Comparison of ENCODE assay signal across 8 cellular contexts in the genomic region with DNA sequence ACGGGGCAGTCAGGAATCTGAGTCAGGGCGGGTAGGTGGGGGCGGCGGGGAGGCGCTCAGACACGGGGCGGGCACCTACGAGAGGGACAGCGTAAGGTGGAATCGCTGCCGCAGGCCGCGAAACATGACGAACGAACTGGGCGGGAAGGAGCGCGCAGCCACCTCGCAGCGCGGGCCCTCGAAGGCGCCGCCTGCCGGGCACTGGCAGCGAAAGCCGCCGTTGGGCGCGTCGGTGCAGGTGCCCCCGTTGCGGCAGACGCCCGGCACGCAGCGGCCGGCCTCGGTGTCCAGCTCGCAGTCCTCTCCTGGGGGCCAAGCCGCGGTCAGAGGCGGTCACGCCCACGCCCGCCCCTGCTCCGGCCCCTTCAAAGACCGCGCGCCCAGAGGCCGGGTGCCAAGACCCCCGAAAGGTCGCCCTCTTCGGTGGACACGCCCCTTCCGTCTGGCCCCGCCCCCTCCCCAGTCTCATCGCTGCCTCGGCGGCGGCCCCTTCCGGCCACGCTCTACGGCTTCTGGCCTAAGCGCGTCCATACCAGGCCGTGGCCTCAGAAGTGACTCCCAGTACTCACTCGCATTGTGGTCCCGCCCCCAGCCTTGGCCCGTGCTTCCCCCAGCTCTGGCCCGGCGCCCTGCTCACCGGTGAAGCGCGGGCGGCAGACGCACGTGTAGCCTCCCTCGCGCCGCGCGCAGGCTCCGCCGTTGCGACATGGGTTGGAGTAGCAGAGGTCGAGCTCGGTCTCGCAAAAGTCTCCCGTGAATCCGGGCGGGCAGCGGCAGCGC. TPM values are rescaled to one million over a fixed set of nuclear protein-coding genes. Genes with fewer than 3 reads are reported as not detected.
DNase-seq lines count a peak whose midpoint lies in the region; ATAC-seq and TF ChIP-seq lines count a peak whose summit lies in the region.

No MANE protein-coding gene starts in this region.

- peak overlapping the region; percentile 50 for H3K4me3 ChIP-seq in HL-60 (replicated peaks; ENCODE audit: insufficient read depth, low read length)
- H3K4me3 ChIP-seq in duodenal mucosa (ENCODE audit: low read depth in 1 of 2, low read length in 2 of 2): peak overlapping the region; percentile 61 to 62
- peak overlapping the region; percentile 45 for H3K4me3 ChIP-seq in lung

- peak overlapping the region; percentile 25 to 47 for H3K9ac ChIP-seq in duodenal mucosa (ENCODE audit: low read depth in 1 of 2, low read length in 2 of 2)

- peak overlapping the region; percentile 92 for H3K27ac Mint-ChIP-seq in activated CD4-positive, alpha-beta T cell treated with anti-CD3 and anti-CD28 coated beads, Interleukin-2, amount 10 ng/mL, durations not matched to agents 24 days and 14 days

- WGBS in lung, 2 donors: 2 to 4% methylated on average over 78 to 94 of the region's 94 CpGs

- peaks cover 2% of the 10 kb centered on the region for H3K27me3 Mint-ChIP-seq in activated CD4-positive, alpha-beta T cell treated with anti-CD3 and anti-CD28 coated beads, Interleukin-2, amount 10 ng/mL, durations not matched to agents 24 days and 14 days

- H3K4me1 ChIP-seq in duodenal mucosa (ENCODE audit: control insufficient read depth in 1 of 2, insufficient read depth in 2 of 2, low read length in 2 of 2): peaks cover 0 to 17% of the 10 kb centered on the region in 2 donors
- H3K4me1 ChIP-seq in lung (ENCODE audit: control insufficient read depth in 2 of 2, insufficient read depth in 2 of 2, low read length in 2 of 2): peaks cover 0 to 17% of the 10 kb centered on the region in 2 donors

- peak; percentile 70 for TF ChIP-seq CTCF in HL-60 (IDR thresholded peaks at IDR 0.05; ENCODE audit: insufficient read depth, low read length)
- peak; percentile 57 for TF ChIP-seq CTCF in lung (IDR thresholded peaks at IDR 0.05; ENCODE audit: control extremely low read depth, extremely low read depth)

- intact Hi-C loops in activated CD4-positive, alpha-beta T cell treated with anti-CD3 and anti-CD28 coated beads, Interleukin-2, amount 10 ng/mL, durations not matched to agents 24 days and 14 days (cut with micrococcal nuclease): loop anchor here (1.0 kb wide), 3 partner anchors 21 to 47 kb away; a partner anchor contains a TSS

- ATAC-seq in GM18909 (IDR thresholded peaks at IDR 0.05; ENCODE audit: poor library complexity, unreplicated experiment) (peak; percentile 66), lung (ENCODE audit: insufficient read depth, low FRiP score) (peak; percentile 90)

- H3K4me3 Mint-ChIP-seq in activated CD4-positive, alpha-beta T cell treated with anti-CD3 and anti-CD28 coated beads, Interleukin-2, amount 10 ng/mL, durations not matched to agents 24 days and 14 days: peak overlapping the region; percentile 85

- no peaks in the 10 kb centered on the region for H3K9me3 Mint-ChIP-seq in activated CD4-positive, alpha-beta T cell treated with anti-CD3 and anti-CD28 coated beads, Interleukin-2, amount 10 ng/mL, durations not matched to agents 24 days and 14 days

- H3K36me3 Mint-ChIP-seq in activated CD4-positive, alpha-beta T cell treated with anti-CD3 and anti-CD28 coated beads, Interleukin-2, amount 10 ng/mL, durations not matched to agents 24 days and 14 days (ENCODE audit: low read depth): peaks cover 6% of the 10 kb centered on the region

- peaks cover 22% of the 10 kb centered on the region for H3K4me1 Mint-ChIP-seq in activated CD4-positive, alpha-beta T cell treated with anti-CD3 and anti-CD28 coated beads, Interleukin-2, amount 10 ng/mL, durations not matched to agents 24 days and 14 days

- H3K9me3 ChIP-seq in duodenal mucosa (ENCODE audit: control insufficient read depth in 1 of 2, low read length in 2 of 2): no peaks in the 10 kb centered on the region
- H3K9me3 ChIP-seq in lung (ENCODE audit: control insufficient read depth in 2 of 2, insufficient read depth in 1 of 2, low read length in 1 of 2): peaks cover 0 to 4% of the 10 kb centered on the region in 2 donors

- H3K27me3 ChIP-seq in HL-60 (ENCODE audit: insufficient read depth, poor library complexity, severe bottlenecking) (peaks cover 3% of the 10 kb centered on the region), duodenal mucosa (ENCODE audit: control insufficient read depth in 1 of 2, insufficient read depth in 2 of 2, low read length in 2 of 2) (no peaks in the 10 kb centered on the region), lung (ENCODE audit: control insufficient read depth, insufficient read depth) (no peaks in the 10 kb centered on the region)

- DNase-seq in HL-60 (ENCODE audit: low read depth in 1 of 2, low spot score in 1 of 2) (peak; percentile 71 to 84), lung (ENCODE audit: low spot score) (peak; percentile 86), NCI-H1092 treated with DMSO at 0.1 percent for 48 hours (lab: John Stamatoyannopoulos, UW) (no peak), NCI-H2196 (lab: John Stamatoyannopoulos, UW; ENCODE audit: unreplicated experiment) (no peak)
- DNase-seq in activated CD4-positive, alpha-beta T cell treated with anti-CD3 and anti-CD28 coated beads, Interleukin-2, amount 10 ng/mL, durations not matched to agents 24 days and 14 days: peak; percentile 95
- DNase-seq in stimulated activated CD4-positive, alpha-beta T cell treated with anti-CD3 and anti-CD28 coated beads, TNF-alpha, amount 100 ng/mL, for 48 hours (ENCODE audit: low read depth in 3 of 3): peak; percentile 76 to 84 (median 83)

- H3K36me3 ChIP-seq in duodenal mucosa (ENCODE audit: control insufficient read depth in 1 of 2, insufficient read depth in 2 of 2, low read length in 2 of 2) (no peaks in the 10 kb centered on the region), lung (ENCODE audit: control insufficient read depth in 2 of 2, insufficient read depth in 2 of 2, low read length in 2 of 2) (no peaks in the 10 kb centered on the region)

- H3K27ac ChIP-seq in HL-60 (replicated peaks): peak overlapping the region; percentile 56
- H3K27ac ChIP-seq in duodenal mucosa (ENCODE audit: low read depth, low read length): peak overlapping the region; percentile 42
- peak overlapping the region; percentile 48 to 66 for H3K27ac ChIP-seq in lung (ENCODE audit: low read depth in 1 of 2, low read length in 1 of 2)

RNA-seq across cellular contexts. Expression of a gene that starts 6.4 kb away (rescaled TPM):
- 14.5 and 15.2 TPM in 2 replicates for total RNA-seq in activated CD4-positive, alpha-beta T cell treated with anti-CD3 and anti-CD28 coated beads, Interleukin-2, amount 10 ng/mL, durations not matched to agents 24 days and 14 days
- total RNA-seq in lung: 1 to 10 TPM; 1.7 to 2.0 TPM
- polyA plus RNA-seq in lung: 1 to 10 TPM in 1 of 2 donors, under 1 TPM in 1; 0.71 to 1.2 TPM

RNA-seq across cellular contexts. Expression of a gene that starts 21.0 kb away (rescaled TPM):
- total RNA-seq in activated CD4-positive, alpha-beta T cell treated with anti-CD3 and anti-CD28 coated beads, Interleukin-2, amount 10 ng/mL, durations not matched to agents 24 days and 14 days: 57.2 and 58.2 TPM in 2 replicates
- 10 to 100 TPM; 14.6 to 24.5 TPM for total RNA-seq in lung
- polyA plus RNA-seq in lung: 10 to 100 TPM; 16.3 to 22.9 TPM

RNA-seq across cellular contexts. Expression of a gene that starts 29.5 kb away (rescaled TPM):
- 53.1 and 54.1 TPM in 2 replicates for total RNA-seq in activated CD4-positive, alpha-beta T cell treated with anti-CD3 and anti-CD28 coated beads, Interleukin-2, amount 10 ng/mL, durations not matched to agents 24 days and 14 days
- 10 to 100 TPM; 10.2 to 22.0 TPM for total RNA-seq in lung
- 10 to 100 TPM in 1 of 2 donors, 1 to 10 TPM in 1; 9.0 to 13.0 TPM for polyA plus RNA-seq in lung

RNA-seq across cellular contexts. Expression of a gene that starts 34.7 kb away (rescaled TPM):
- total RNA-seq in activated CD4-positive, alpha-beta T cell treated with anti-CD3 and anti-CD28 coated beads, Interleukin-2, amount 10 ng/mL, durations not matched to agents 24 days and 14 days: 0.64 and 0.89 TPM in 2 replicates
- total RNA-seq in lung: not detected
- polyA plus RNA-seq in lung: under 1 TPM in 1 of 2 donors, not detected in 1; 0.22 TPM

RNA-seq across cellular contexts. Expression of a gene that starts 46.8 kb away (rescaled TPM):
- total RNA-seq in activated CD4-positive, alpha-beta T cell treated with anti-CD3 and anti-CD28 coated beads, Interleukin-2, amount 10 ng/mL, durations not matched to agents 24 days and 14 days: 224 and 235 TPM in 2 replicates
- 100 to 1,000 TPM in 1 of 2 donors, 10 to 100 TPM in 1; 98.5 to 188 TPM for total RNA-seq in lung
- 100 to 1,000 TPM; 164 to 225 TPM for polyA plus RNA-seq in lung

Comparison
In these comparisons a context has a peak if more than half of its experiments do, and no peak if none do; other contexts are left out.
1. DNase-seq: peak in HL-60 (2 of 2), activated CD4-positive, alpha-beta T cell treated with anti-CD3 and anti-CD28 coated beads, Interleukin-2, amount 10 ng/mL, durations not matched to agents 24 days and 14 days (single experiment), lung (single experiment) and stimulated activated CD4-positive, alpha-beta T cell treated with anti-CD3 and anti-CD28 coated beads, TNF-alpha, amount 100 ng/mL, for 48 hours (3 of 3); none in NCI-H1092 treated with DMSO at 0.1 percent for 48 hours (single experiment) and NCI-H2196 (single experiment).
2. Peak in every context shown above with its lines, with median percentiles within 50 percentile points of each other: H3K27ac ChIP-seq and H3K4me3 ChIP-seq.